10 cellular contexts compared by ENCODE assay signal in genomic region chr9:136695435-136695895, GRCh38. TPM values are rescaled to one million over a fixed set of nuclear protein-coding genes. Genes with fewer than 3 reads are reported as not detected.
DNase-seq lines count a peak whose midpoint lies in the region; ATAC-seq, FAIRE-seq and TF ChIP-seq lines count a peak whose summit lies in the region.
"Had no signal": no experiment of that assay in that cellular context is flagged by ENCODE, and none has a peak within 500 bp of the region (broad histone marks: within the 10 kb centered on the region; RNA-seq: fewer than 3 reads in every experiment).

No MANE protein-coding gene starts in this region.

- no peaks in the 10 kb centered on the region for H3K9me3 ChIP-seq in right atrium auricular region

- CTCF ChIA-PET in activated naive CD4-positive, alpha-beta T cell treated with anti-CD3 and anti-CD28 coated beads for 36 hours (lab: Charles Lee) = interaction anchor here (1.2 kb wide), 1 partner anchor 210 kb away, joined by 3 read pairs; no protein-coding TSS in a partner anchor

- H3K27ac ChIP-seq in right atrium auricular region = no peak overlapping the region

- TF ChIP-seq CTCF in right atrium auricular region (IDR thresholded peaks at IDR 0.05) (no peak), kidney epithelial cell (IDR thresholded peaks at IDR 0.05; ENCODE audit: insufficient read depth, low read length, poor library complexity, severe bottlenecking) (no peak), foreskin fibroblast (IDR thresholded peaks at IDR 0.05; ENCODE audit: low read depth, low read length) (no peak)

- H3K27ac Mint-ChIP-seq in activated naive CD4-positive, alpha-beta T cell treated with anti-CD3 and anti-CD28 coated beads for 36 hours = no peak overlapping the region
- H3K27ac Mint-ChIP-seq in activated naive CD8-positive, alpha-beta T cell treated with anti-CD3 and anti-CD28 coated beads, Interleukin-2, amount 50 U/mL, for 24 hours = no peak overlapping the region

- no peaks in the 10 kb centered on the region for H3K36me3 Mint-ChIP-seq in activated naive CD4-positive, alpha-beta T cell treated with anti-CD3 and anti-CD28 coated beads for 36 hours (ENCODE audit: low read depth)
- no peaks in the 10 kb centered on the region for H3K36me3 Mint-ChIP-seq in activated naive CD8-positive, alpha-beta T cell treated with anti-CD3 and anti-CD28 coated beads, Interleukin-2, amount 50 U/mL, for 24 hours (ENCODE audit: low read depth)

- H3K9me3 Mint-ChIP-seq in activated naive CD4-positive, alpha-beta T cell treated with anti-CD3 and anti-CD28 coated beads for 36 hours = no peaks in the 10 kb centered on the region
- no peaks in the 10 kb centered on the region for H3K9me3 Mint-ChIP-seq in activated naive CD8-positive, alpha-beta T cell treated with anti-CD3 and anti-CD28 coated beads, Interleukin-2, amount 50 U/mL, for 24 hours

- DNase-seq in Right ventricle myocardium superior = no peak
- no peak for DNase-seq in right atrium auricular region (ENCODE audit: low spot score)
- DNase-seq in RCC 7860 (ENCODE audit: low spot score) = no peak
- DNase-seq in kidney epithelial cell (ENCODE audit: low read depth) = peak; percentile 26
- no peak for DNase-seq in activated naive CD4-positive, alpha-beta T cell treated with anti-CD3 and anti-CD28 coated beads for 36 hours
- DNase-seq in foreskin fibroblast = no peak
- DNase-seq in NOMO-1 (lab: John Stamatoyannopoulos, UW; ENCODE audit: unreplicated experiment in 2 of 2) = no peak
- no peak for DNase-seq in activated naive CD8-positive, alpha-beta T cell treated with anti-CD3 and anti-CD28 coated beads, Interleukin-2, amount 50 U/mL, for 24 hours

- peak; percentile 52 for FAIRE-seq in RCC 7860 (lab: Jason Lieb, UNC)
- FAIRE-seq: colon had no signal

- H3K36me3 ChIP-seq in right atrium auricular region = no peaks in the 10 kb centered on the region
- H3K36me3 ChIP-seq in kidney epithelial cell (ENCODE audit: control insufficient read depth, insufficient read depth, low read length) = no peaks in the 10 kb centered on the region

- H3K4me1 ChIP-seq in right atrium auricular region = peaks cover 0 to 32% of the 10 kb centered on the region in 2 donors

- intact Hi-C loops in Right ventricle myocardium superior (cut with DNase I) = no loop called here
- intact Hi-C loops in activated naive CD4-positive, alpha-beta T cell treated with anti-CD3 and anti-CD28 coated beads for 36 hours (cut with micrococcal nuclease) = no loop called here

- ATAC-seq in Right ventricle myocardium superior (ENCODE audit: poor library complexity) = peak; percentile 55
- no peak for ATAC-seq in activated naive CD8-positive, alpha-beta T cell treated with anti-CD3 and anti-CD28 coated beads, Interleukin-2, amount 50 U/mL, for 24 hours

- H3K4me3 ChIP-seq in right atrium auricular region = no peak overlapping the region
- no peak overlapping the region for H3K4me3 ChIP-seq in kidney epithelial cell (ENCODE audit: low read depth, low read length)
- no peak overlapping the region for H3K4me3 ChIP-seq in foreskin fibroblast (ENCODE audit: low read depth in 1 of 2, low read length in 2 of 2)

- H3K27me3 Mint-ChIP-seq in activated naive CD4-positive, alpha-beta T cell treated with anti-CD3 and anti-CD28 coated beads for 36 hours (ENCODE audit: low read depth) = peaks cover 9% of the 10 kb centered on the region
- peaks cover 15% of the 10 kb centered on the region for H3K27me3 Mint-ChIP-seq in activated naive CD8-positive, alpha-beta T cell treated with anti-CD3 and anti-CD28 coated beads, Interleukin-2, amount 50 U/mL, for 24 hours

- H3K27me3 ChIP-seq in right atrium auricular region = no peaks in the 10 kb centered on the region
- peaks cover 4% of the 10 kb centered on the region for H3K27me3 ChIP-seq in kidney epithelial cell (ENCODE audit: control insufficient read depth, insufficient read depth, low read length)

- peaks cover 4% of the 10 kb centered on the region for H3K4me1 Mint-ChIP-seq in activated naive CD4-positive, alpha-beta T cell treated with anti-CD3 and anti-CD28 coated beads for 36 hours (ENCODE audit: low read depth)
- peaks cover 7% of the 10 kb centered on the region for H3K4me1 Mint-ChIP-seq in activated naive CD8-positive, alpha-beta T cell treated with anti-CD3 and anti-CD28 coated beads, Interleukin-2, amount 50 U/mL, for 24 hours

- H3K4me3 Mint-ChIP-seq in activated naive CD4-positive, alpha-beta T cell treated with anti-CD3 and anti-CD28 coated beads for 36 hours = no peak overlapping the region
- H3K4me3 Mint-ChIP-seq in activated naive CD8-positive, alpha-beta T cell treated with anti-CD3 and anti-CD28 coated beads, Interleukin-2, amount 50 U/mL, for 24 hours = no peak overlapping the region

RNA-seq across cellular contexts. Expression of gene AGPAT2, which starts 8.2 kb away (rescaled TPM):
- total RNA-seq in Right ventricle myocardium superior (48.6 TPM), right atrium auricular region (10 to 100 TPM; 71.9 to 81.9 TPM), kidney epithelial cell (72.9 and 81.2 TPM in 2 replicates)
- 1 to 10 TPM; 8.7 to 9.4 TPM for total RNA-seq in activated naive CD4-positive, alpha-beta T cell treated with anti-CD3 and anti-CD28 coated beads for 36 hours

RNA-seq across cellular contexts. Expression of gene DIPK1B, which starts 16.9 kb away (rescaled TPM):
- total RNA-seq in Right ventricle myocardium superior (15.1 TPM), right atrium auricular region (10 to 100 TPM; 45.1 to 45.7 TPM), kidney epithelial cell (17.1 and 27.0 TPM in 2 replicates)
- under 1 TPM in 1 of 2 experiments, not detected in 1; 0.10 TPM for total RNA-seq in activated naive CD4-positive, alpha-beta T cell treated with anti-CD3 and anti-CD28 coated beads for 36 hours

RNA-seq across cellular contexts. Expression of gene EGFL7, which starts 32.7 kb away (rescaled TPM):
- total RNA-seq in Right ventricle myocardium superior (61.5 TPM), right atrium auricular region (100 to 1,000 TPM; 114 to 120 TPM), kidney epithelial cell (56.2 and 58.7 TPM in 2 replicates)
- total RNA-seq in activated naive CD4-positive, alpha-beta T cell treated with anti-CD3 and anti-CD28 coated beads for 36 hours = under 1 TPM; 0.25 to 0.52 TPM

RNA-seq across cellular contexts. Expression of gene LCN10, which starts 47.3 kb away (rescaled TPM):
- total RNA-seq in Right ventricle myocardium superior (7.7 TPM), right atrium auricular region (1 to 10 TPM; 4.5 to 8.8 TPM), kidney epithelial cell (0.21 TPM in 1 of 2 replicates, not detected in the other)
- 1 to 10 TPM in 1 of 2 experiments, under 1 TPM in 1; 0.83 to 1.0 TPM for total RNA-seq in activated naive CD4-positive, alpha-beta T cell treated with anti-CD3 and anti-CD28 coated beads for 36 hours
- total RNA-seq: osteocyte had no signal

RNA-seq across cellular contexts. Expression of gene LCN6, which starts 52.9 kb away (rescaled TPM):
- total RNA-seq in Right ventricle myocardium superior = 13.0 TPM
- 1 to 10 TPM; 6.4 to 9.3 TPM for total RNA-seq in right atrium auricular region
- total RNA-seq in kidney epithelial cell = not detected in 2 replicates
- total RNA-seq in activated naive CD4-positive, alpha-beta T cell treated with anti-CD3 and anti-CD28 coated beads for 36 hours = not detected
- total RNA-seq: osteocyte had no signal

Comparison
In these comparisons a context has a peak if more than half of its experiments do, and no peak if none do; other contexts are left out.
1. RNA of gene DIPK1B, which starts 16.9 kb away (total RNA-seq): 45.1 to 45.7 TPM in right atrium auricular region, 17.1 to 27.0 TPM in kidney epithelial cell and 15.1 TPM in Right ventricle myocardium superior (single experiment); 0.10 TPM in activated naive CD4-positive, alpha-beta T cell treated with anti-CD3 and anti-CD28 coated beads for 36 hours; every median in the first group is over 10 times any median in the second.
2. RNA of gene EGFL7, which starts 32.7 kb away (total RNA-seq): 114 to 120 TPM in right atrium auricular region, 61.5 TPM in Right ventricle myocardium superior (single experiment) and 56.2 to 58.7 TPM in kidney epithelial cell; 0.25 to 0.52 TPM in activated naive CD4-positive, alpha-beta T cell treated with anti-CD3 and anti-CD28 coated beads for 36 hours; every median in the first group is over 10 times any median in the second.